Comparison of ENCODE assay signal across 8 cellular contexts in the genomic region with DNA sequence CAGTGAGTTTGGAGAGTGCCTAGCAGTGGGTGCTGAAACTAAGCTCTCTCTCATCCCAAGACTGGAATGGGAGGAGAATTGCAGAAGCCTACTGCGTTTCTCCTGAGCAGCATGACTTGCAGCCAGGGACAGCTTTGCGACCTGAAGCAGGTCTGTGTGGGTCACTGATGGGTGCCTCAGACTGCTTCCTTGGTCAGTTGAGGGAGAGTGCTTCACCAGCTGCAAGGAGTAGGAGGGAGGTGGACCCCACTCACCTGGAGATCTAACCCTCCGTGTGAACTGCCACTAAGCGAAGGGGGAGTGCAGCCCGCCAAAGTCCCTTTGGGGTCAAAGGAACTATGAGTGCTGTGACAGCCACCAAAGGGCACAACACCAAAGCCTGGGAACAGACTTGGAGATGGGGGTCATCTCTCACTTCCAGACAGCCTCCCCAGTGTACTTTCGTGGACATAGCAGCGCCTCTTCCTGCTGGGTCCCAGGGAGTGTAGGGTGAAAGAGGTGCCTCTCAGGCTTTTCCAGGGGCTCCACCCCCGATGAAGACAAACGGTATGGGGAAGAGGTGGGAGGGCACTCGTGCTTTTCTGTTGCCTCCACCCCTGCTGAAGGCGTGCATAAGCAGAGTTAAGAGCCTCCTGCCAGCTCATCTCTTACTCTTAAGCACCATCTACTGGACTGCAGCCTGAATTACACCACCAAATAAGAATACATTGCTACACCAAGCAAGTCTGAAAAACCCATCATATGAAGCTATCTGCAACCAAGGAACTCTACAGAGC. TPM values are rescaled to one million over a fixed set of nuclear protein-coding genes. Genes with fewer than 3 reads are reported as not detected.
DNase-seq lines count a peak whose midpoint lies in the region; ATAC-seq, FAIRE-seq and TF ChIP-seq lines count a peak whose summit lies in the region.

No MANE protein-coding gene starts in this region.

- no peak overlapping the region for H3K4me2 ChIP-seq in trophoblast cell (ENCODE audit: low read length)

- TF ChIP-seq CTCF in D721Med (IDR thresholded peaks at IDR 0.05; ENCODE audit: insufficient read depth, missing control alignments) (peak; percentile 71), foreskin fibroblast (IDR thresholded peaks at IDR 0.05; ENCODE audit: low read depth, low read length) (peak; percentile 64)

- H3K27ac ChIP-seq in trophoblast cell (ENCODE audit: low read depth, low read length), result no peak overlapping the region

- peak overlapping the region; percentile 2 for H2BK120ac ChIP-seq in trophoblast cell (ENCODE audit: insufficient read depth, low read length, poor library complexity)

- H2BK12ac ChIP-seq in trophoblast cell (ENCODE audit: low read length), result peak overlapping the region; percentile 41

- H3K4me3 ChIP-seq in foreskin fibroblast (ENCODE audit: low read depth in 1 of 2, low read length in 2 of 2) (no peak overlapping the region), trophoblast cell (ENCODE audit: low read depth, low read length) (no peak overlapping the region)

- H3K14ac ChIP-seq in trophoblast cell (ENCODE audit: low read length), result no peak overlapping the region

- FAIRE-seq in D721Med (lab: Jason Lieb, UNC), result peak; percentile 91

- peak overlapping the region; percentile 59 for H4K8ac ChIP-seq in trophoblast cell (ENCODE audit: low read depth, low read length)

- no peaks in the 10 kb centered on the region for H3K27me3 ChIP-seq in trophoblast cell (ENCODE audit: insufficient read depth, low read length)

- H3K23ac ChIP-seq in trophoblast cell (ENCODE audit: low read length), result no peak overlapping the region

- H3K4ac ChIP-seq in trophoblast cell (ENCODE audit: low read depth, low read length), result no peak overlapping the region

- no peaks in the 10 kb centered on the region for H3K79me1 ChIP-seq in trophoblast cell (ENCODE audit: low read length)

- WGBS in trophoblast cell (ENCODE audit: extremely low coverage, insufficient coverage, insufficient read length), result no CpG with 5 or more reads among the region's 11 CpGs

- H3K9me3 ChIP-seq in trophoblast cell (ENCODE audit: insufficient read depth, low read depth, low read length), result peaks cover 2% of the 10 kb centered on the region

- H3K36me3 ChIP-seq in trophoblast cell (ENCODE audit: control insufficient read depth in 1 of 2, insufficient read depth in 2 of 2, low read length in 2 of 2), result no peaks in the 10 kb centered on the region

- H3K4me1 ChIP-seq in trophoblast cell (ENCODE audit: control insufficient read depth in 1 of 2, insufficient read depth in 2 of 2, low read length in 2 of 2), result peaks cover 0 to 3% of the 10 kb centered on the region in 2 experiments

- peak; percentile 97 for ATAC-seq in GM19372 (IDR thresholded peaks at IDR 0.05; ENCODE audit: low read depth, unreplicated experiment)
- peak; percentile 96 for ATAC-seq in HG03354 (IDR thresholded peaks at IDR 0.05; ENCODE audit: poor library complexity, severe bottlenecking, unreplicated experiment)
- ATAC-seq in HG03439 (IDR thresholded peaks at IDR 0.05; ENCODE audit: unreplicated experiment), result no peak

- H2BK5ac ChIP-seq in trophoblast cell (ENCODE audit: low read depth, low read length, poor library complexity), result no peak overlapping the region

- no peak overlapping the region for H3K9ac ChIP-seq in trophoblast cell (ENCODE audit: low read length)

- H2AK5ac ChIP-seq in trophoblast cell (ENCODE audit: low read length), result no peak overlapping the region

- no peak overlapping the region for H3K18ac ChIP-seq in trophoblast cell (ENCODE audit: low read length)

- no peaks in the 10 kb centered on the region for H3K79me2 ChIP-seq in trophoblast cell (ENCODE audit: control insufficient read depth, insufficient read depth, low read length, poor library complexity)

- DNase-seq in D721Med (ENCODE audit: insufficient read length, low spot score), result no peak
- DNase-seq in NCI-H460 (ENCODE audit: extremely low read depth, low read depth), result peak; percentile 47
- DNase-seq in activated T-cell treated with anti-CD3 and anti-CD28 coated beads for 4 hours, result peak; percentile 1
- peak; percentile 48 to 75 for DNase-seq in foreskin fibroblast
- peak; percentile 47 to 78 for DNase-seq in trophoblast cell

- H2AFZ ChIP-seq in trophoblast cell (ENCODE audit: insufficient read depth, low read length, poor library complexity), result peak overlapping the region; percentile 53

- peak overlapping the region; percentile 7 for H4K91ac ChIP-seq in trophoblast cell (ENCODE audit: low read depth, low read length)

- H4K12ac ChIP-seq in trophoblast cell (ENCODE audit: low read depth, low read length), result no peak overlapping the region

RNA-seq across cellular contexts. Expression of gene MACIR, which starts 34.3 kb away (rescaled TPM):
- total RNA-seq in NCI-H460 (2014; rRNA removed; shearing (Covaris generic)), result 31.8 and 32.2 TPM in 2 replicates
- polyA plus RNA-seq in NCI-H460 (2014; cell fraction: nucleus; rRNA removed), result 34.4 and 48.5 TPM in 2 replicates
- 81.5 and 86.2 TPM in 2 replicates for polyA plus RNA-seq in trophoblast cell (2013)
